1 cellular context compared by ENCODE assay signal in genomic region chr5:73617510-73618279, GRCh38.
TF ChIP-seq lines count a peak whose summit lies in the region.

No MANE protein-coding gene starts in this region.

TF ChIP-seq in HepG2, 621 proteins besides CTCF, POLR2A, EP300 and RAD21 (continued from another document and continues in another):
- TF ChIP-seq PRDM15 (CRISPR knock-in tag; IDR thresholded peaks at IDR 0.05) = peak; percentile 44; the same call in 1 of the 2 replicates
- TF ChIP-seq KLF9 (CRISPR knock-in tag; IDR thresholded peaks at IDR 0.05; ENCODE audit: low read depth) = 0 out of 2 replicates have a peak, but pooled peaks have one; percentile 60
- no peak for TF ChIP-seq NRL (CRISPR knock-in tag; IDR thresholded peaks at IDR 0.05; ENCODE audit: borderline replicate concordance)
- TF ChIP-seq SIN3A (IDR thresholded peaks at IDR 0.05; ENCODE audit: borderline replicate concordance, low read depth, low read length) = no peak
- TF ChIP-seq GFI1 (CRISPR knock-in tag; IDR thresholded peaks at IDR 0.05; ENCODE audit: borderline replicate concordance) = 0 out of 2 replicates have a peak, but pooled peaks have one; percentile 59
- no peak for TF ChIP-seq DNMT1 (CRISPR knock-in tag; IDR thresholded peaks at IDR 0.05)
- no peak for TF ChIP-seq HINFP (CRISPR knock-in tag; IDR thresholded peaks at IDR 0.05; ENCODE audit: low read depth)
- TF ChIP-seq MEF2D (CRISPR knock-in tag; IDR thresholded peaks at IDR 0.05) = 0 out of 2 replicates have a peak, but pooled peaks have one; percentile 39
- no peak for TF ChIP-seq MAF1 (CRISPR knock-in tag; IDR thresholded peaks at IDR 0.05; ENCODE audit: borderline replicate concordance)
- no peak for TF ChIP-seq ZNF431 (CRISPR knock-in tag; IDR thresholded peaks at IDR 0.05; ENCODE audit: borderline replicate concordance, low read depth)
- TF ChIP-seq SALL1 (CRISPR knock-in tag; IDR thresholded peaks at IDR 0.05) = 0 out of 2 replicates have a peak, but pooled peaks have one; percentile 24
- peak; percentile 35; the same call in 1 of the 2 replicates for TF ChIP-seq ZGPAT (CRISPR knock-in tag; IDR thresholded peaks at IDR 0.05)
- no peak for TF ChIP-seq CREBL2 (CRISPR knock-in tag; IDR thresholded peaks at IDR 0.05; ENCODE audit: borderline replicate concordance)
- no peak for TF ChIP-seq KLF16 (CRISPR knock-in tag; IDR thresholded peaks at IDR 0.05)
- no peak for TF ChIP-seq RCOR2 (CRISPR knock-in tag; IDR thresholded peaks at IDR 0.05)
- no peak for TF ChIP-seq ZNF142 (CRISPR knock-in tag; IDR thresholded peaks at IDR 0.05)
- TF ChIP-seq ZNF687 (CRISPR knock-in tag; IDR thresholded peaks at IDR 0.05) = no peak
- no peak for TF ChIP-seq CEBPZ (IDR thresholded peaks at IDR 0.05; ENCODE audit: low read length)
- TF ChIP-seq ZNF773 (CRISPR knock-in tag; IDR thresholded peaks at IDR 0.05; ENCODE audit: borderline replicate concordance) = no peak
- no peak for TF ChIP-seq HMGXB3 (CRISPR knock-in tag; IDR thresholded peaks at IDR 0.05; ENCODE audit: borderline replicate concordance)
- peak; percentile 45 for TF ChIP-seq TEAD3 (CRISPR knock-in tag; optimal IDR thresholded peaks at IDR 0.05; ENCODE audit: borderline replicate concordance)
- TF ChIP-seq ZBTB25 (CRISPR knock-in tag; IDR thresholded peaks at IDR 0.05) = no peak
- TF ChIP-seq ZFX (CRISPR knock-in tag; IDR thresholded peaks at IDR 0.05; ENCODE audit: low read depth) = peak; percentile 54
